ENCODE assay signal across 9 cellular contexts in the genomic region with DNA sequence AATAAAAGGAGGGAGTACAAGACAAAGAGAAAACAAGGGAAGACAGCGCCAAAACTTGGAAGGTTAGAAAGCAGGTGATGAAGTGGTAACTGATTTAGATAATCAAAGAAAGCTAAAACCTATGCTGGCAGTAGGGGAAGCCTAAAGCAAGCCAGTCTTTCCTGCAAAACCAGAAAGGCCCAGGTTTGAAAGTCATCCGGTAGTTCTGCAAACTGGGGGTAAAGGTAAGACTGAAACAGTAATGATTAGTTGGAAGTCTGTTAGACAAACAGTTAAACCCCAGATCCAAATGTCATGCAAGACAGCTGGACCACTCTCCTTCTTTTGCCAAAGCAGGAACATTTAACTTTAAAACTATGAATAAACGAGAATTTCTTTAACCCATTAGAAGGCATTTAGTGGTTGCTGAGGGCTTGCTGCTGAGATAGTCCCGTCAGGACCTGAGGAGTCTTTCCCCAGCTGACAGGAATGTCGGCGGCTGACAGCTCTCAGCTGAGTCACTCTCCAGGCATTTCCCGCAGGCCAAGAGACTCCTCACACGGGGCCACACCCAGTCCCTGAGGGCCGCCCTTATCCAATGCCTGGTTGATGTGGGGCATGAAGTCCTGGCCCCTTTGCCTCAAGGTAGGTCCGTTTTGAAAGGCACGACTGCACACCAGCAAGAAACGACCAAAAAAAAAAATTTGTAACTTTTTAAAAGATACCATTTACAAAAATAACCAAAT. TPM values are rescaled to one million over a fixed set of nuclear protein-coding genes. Genes with fewer than 3 reads are reported as not detected.
DNase-seq lines count a peak whose midpoint lies in the region; TF ChIP-seq lines count a peak whose summit lies in the region.
"Had no signal": no experiment of that assay in that cellular context is flagged by ENCODE, and none has a peak within 500 bp of the region (broad histone marks: within the 10 kb centered on the region; RNA-seq: fewer than 3 reads in every experiment).

No MANE protein-coding gene starts in this region.

- H3K27me3 ChIP-seq in mammary epithelial cell (ENCODE audit: insufficient read depth, low read length) (no peaks in the 10 kb centered on the region), sigmoid colon (no peaks in the 10 kb centered on the region)
- H3K27me3 ChIP-seq in effector memory CD4-positive, alpha-beta T cell (replicated peaks; ENCODE audit: control insufficient read depth, insufficient read depth, low read length, poor library complexity, severe bottlenecking), result no peaks in the 10 kb centered on the region

- DNase-seq in activated CD4-positive, alpha-beta T cell treated with anti-CD3 and anti-CD28 coated beads, Interleukin-2, amount 10 ng/mL, durations not matched to agents 24 days and 14 days, result peak; percentile 34
- DNase-seq in activated CD4-positive, alpha-beta T cell treated with anti-CD3 and anti-CD28 coated beads, Interleukin-2, amount 50 U/mL, for 1 hour, result no peak
- peak; percentile 84 for DNase-seq in mammary epithelial cell
- peak; percentile 91 for DNase-seq in kidney glomerular epithelial cell (lab: John Stamatoyannopoulos, UW)
- DNase-seq in nucleus accumbens (lab: John Stamatoyannopoulos, UW), result no peak
- DNase-seq in sigmoid colon, result no peak
- no peak for DNase-seq in head of caudate nucleus
- DNase-seq in effector memory CD4-positive, alpha-beta T cell, result no peak

- no peaks in the 10 kb centered on the region for H3K9me3 Mint-ChIP-seq in activated CD4-positive, alpha-beta T cell treated with anti-CD3 and anti-CD28 coated beads, Interleukin-2, amount 10 ng/mL, durations not matched to agents 24 days and 14 days
- H3K9me3 Mint-ChIP-seq: nephron had no signal

- H2AFZ ChIP-seq in mammary epithelial cell (ENCODE audit: low read depth, low read length), result peak overlapping the region; percentile 42

- no peaks in the 10 kb centered on the region for H3K79me2 ChIP-seq in mammary epithelial cell (ENCODE audit: insufficient read depth, low read length)

- H3K27ac ChIP-seq in mammary epithelial cell (ENCODE audit: insufficient read depth, low read depth, low read length), result peak overlapping the region; percentile 22
- H3K27ac ChIP-seq in sigmoid colon, result no peak overlapping the region
- no peak overlapping the region for H3K27ac ChIP-seq in effector memory CD4-positive, alpha-beta T cell (ENCODE audit: insufficient read depth, low read length, poor library complexity, severe bottlenecking)

- TF ChIP-seq EP300 in sigmoid colon (IDR thresholded peaks at IDR 0.05), result no peak

- peaks cover 30% of the 10 kb centered on the region for H3K4me1 ChIP-seq in mammary epithelial cell (ENCODE audit: insufficient read depth, low read length)
- peaks cover 0 to 12% (median 2%) of the 10 kb centered on the region in 4 donors for H3K4me1 ChIP-seq in sigmoid colon
- no peaks in the 10 kb centered on the region for H3K4me1 ChIP-seq in effector memory CD4-positive, alpha-beta T cell (ENCODE audit: control insufficient read depth, insufficient read depth, low read length, poor library complexity, severe bottlenecking)

- no peaks in the 10 kb centered on the region for H4K20me1 ChIP-seq in mammary epithelial cell (ENCODE audit: insufficient read depth, low read length)

- no peak overlapping the region for H3K4me3 Mint-ChIP-seq in activated CD4-positive, alpha-beta T cell treated with anti-CD3 and anti-CD28 coated beads, Interleukin-2, amount 10 ng/mL, durations not matched to agents 24 days and 14 days
- H3K4me3 Mint-ChIP-seq: nephron had no signal

- H3K4me3 ChIP-seq in mammary epithelial cell (replicated peaks in 1 of 3; ENCODE audit: insufficient read depth in 1 of 3, low read depth in 2 of 3, low read length in 3 of 3) (peak overlapping the region in 1 of 3 experiments; percentile 2), sigmoid colon (no peak overlapping the region)
- no peak overlapping the region for H3K4me3 ChIP-seq in effector memory CD4-positive, alpha-beta T cell (ENCODE audit: insufficient read depth, low read depth, low read length, poor library complexity, severe bottlenecking)

- H3K27ac Mint-ChIP-seq in activated CD4-positive, alpha-beta T cell treated with anti-CD3 and anti-CD28 coated beads, Interleukin-2, amount 10 ng/mL, durations not matched to agents 24 days and 14 days, result no peak overlapping the region
- H3K27ac Mint-ChIP-seq: nephron had no signal

- peak overlapping the region; percentile 73 for H3K4me2 ChIP-seq in mammary epithelial cell (ENCODE audit: insufficient read depth, low read depth, low read length)

- dilution Hi-C loops in mammary epithelial cell (cut with HindIII; ENCODE audit: low sequenced_read_pairs), result no loop called here

- no peak for TF ChIP-seq POLR2A in sigmoid colon (IDR thresholded peaks at IDR 0.05)

- TF ChIP-seq CTCF in mammary epithelial cell (conservative IDR thresholded peaks at IDR 0.05 in 1 of 2, IDR thresholded peaks at IDR 0.05 in 1 of 2; ENCODE audit: extremely low read depth in 1 of 2, insufficient read depth in 1 of 2, low read depth in 1 of 2, low read length in 2 of 2) (no peak), sigmoid colon (IDR thresholded peaks at IDR 0.05) (no peak)

- peaks cover 15% of the 10 kb centered on the region for H3K27me3 Mint-ChIP-seq in activated CD4-positive, alpha-beta T cell treated with anti-CD3 and anti-CD28 coated beads, Interleukin-2, amount 10 ng/mL, durations not matched to agents 24 days and 14 days

- no peaks in the 10 kb centered on the region for H3K36me3 ChIP-seq in mammary epithelial cell (ENCODE audit: insufficient read depth, low read length)
- no peaks in the 10 kb centered on the region for H3K36me3 ChIP-seq in sigmoid colon
- H3K36me3 ChIP-seq in effector memory CD4-positive, alpha-beta T cell (ENCODE audit: control insufficient read depth, insufficient read depth, low read length), result no peaks in the 10 kb centered on the region

- H3K36me3 Mint-ChIP-seq in activated CD4-positive, alpha-beta T cell treated with anti-CD3 and anti-CD28 coated beads, Interleukin-2, amount 10 ng/mL, durations not matched to agents 24 days and 14 days (ENCODE audit: low read depth), result no peaks in the 10 kb centered on the region

- H3K9me3 ChIP-seq in mammary epithelial cell (replicated peaks; ENCODE audit: insufficient read depth, low read length) (no peaks in the 10 kb centered on the region), sigmoid colon (no peaks in the 10 kb centered on the region)
- no peaks in the 10 kb centered on the region for H3K9me3 ChIP-seq in effector memory CD4-positive, alpha-beta T cell (ENCODE audit: control insufficient read depth, low read length)

- CTCF ChIA-PET in mammary epithelial cell (lab: Charles Lee; ENCODE audit: low non-redundant PET), result no interaction called here

- WGBS in mammary epithelial cell (ENCODE audit: low coverage, missing lambda C conversion rate), result 11% methylated on average over 10 of the region's 12 CpGs
- 8 to 24% methylated on average over 12 of the region's 12 CpGs for WGBS in sigmoid colon, 2 donors

- in situ Hi-C loops in mammary epithelial cell (cut with MboI; ENCODE audit: low sequenced_read_pairs in 2 of 2), result loop anchor here in 1 of 2 donors (25.0 kb wide), 1 partner anchor 549 kb away; no protein-coding TSS in a partner anchor

- H3K4me1 Mint-ChIP-seq in activated CD4-positive, alpha-beta T cell treated with anti-CD3 and anti-CD28 coated beads, Interleukin-2, amount 10 ng/mL, durations not matched to agents 24 days and 14 days, result peaks cover 2% of the 10 kb centered on the region

- BruUV-seq in mammary epithelial cell (replicated peaks; lab: Mats Ljungman, UMichigan), result no TSS peak

- intact Hi-C loops in activated CD4-positive, alpha-beta T cell treated with anti-CD3 and anti-CD28 coated beads, Interleukin-2, amount 10 ng/mL, durations not matched to agents 24 days and 14 days (cut with micrococcal nuclease), result no loop called here
- intact Hi-C loops in mammary epithelial cell (cut with micrococcal nuclease), result loop anchor here (2.0 to 10.0 kb wide), 5 partner anchors 36 to 484 kb away; partner anchors contain the start of genes CFAP300 and YAP1
- intact Hi-C loops in sigmoid colon (cut with DNase I), result no loop called here
- intact Hi-C loops in head of caudate nucleus (cut with DNase I), result loop anchor here (10.0 kb wide), 1 partner anchor 146 kb away; no protein-coding TSS in a partner anchor

- H3K9ac ChIP-seq in mammary epithelial cell (ENCODE audit: insufficient read depth, low read length), result no peak overlapping the region

RNA-seq across cellular contexts. Expression of gene CFAP300, which starts 36.3 kb away (rescaled TPM):
- total RNA-seq in activated CD4-positive, alpha-beta T cell treated with anti-CD3 and anti-CD28 coated beads, Interleukin-2, amount 10 ng/mL, durations not matched to agents 24 days and 14 days, result not detected in 2 replicates
- total RNA-seq in mammary epithelial cell (1 to 10 TPM; 4.3 to 6.4 TPM), sigmoid colon (10 to 100 TPM in 1 of 4 donors, 1 to 10 TPM in 3; 2.0 to 15.0 (median 4.0) TPM)
- polyA plus RNA-seq in mammary epithelial cell (3.2 TPM), sigmoid colon (1 to 10 TPM in 1 of 3 donors, under 1 TPM in 1, not detected in 1; 0.76 to 1.6 TPM)
- polyA minus RNA-seq in mammary epithelial cell, result not detected

Comparison
In these comparisons a context has a peak if more than half of its experiments do, and no peak if none do; other contexts are left out.
1. DNase-seq: peak in activated CD4-positive, alpha-beta T cell treated with anti-CD3 and anti-CD28 coated beads, Interleukin-2, amount 10 ng/mL, durations not matched to agents 24 days and 14 days (single experiment), mammary epithelial cell (single experiment) and kidney glomerular epithelial cell (single experiment); none in activated CD4-positive, alpha-beta T cell treated with anti-CD3 and anti-CD28 coated beads, Interleukin-2, amount 50 U/mL, for 1 hour (single experiment), nucleus accumbens (0 of 56), sigmoid colon (single experiment), head of caudate nucleus (0 of 42) and effector memory CD4-positive, alpha-beta T cell (0 of 3).
2. intact Hi-C loops: an anchor here in mammary epithelial cell (2.0 to 10.0 kb wide) and head of caudate nucleus (10.0 kb wide); none called in activated CD4-positive, alpha-beta T cell treated with anti-CD3 and anti-CD28 coated beads, Interleukin-2, amount 10 ng/mL, durations not matched to agents 24 days and 14 days and sigmoid colon.